31 cellular contexts compared by ENCODE assay signal in genomic region chr12:105943525-105943924, GRCh38.
"Had no signal": no experiment of that assay in that cellular context is flagged by ENCODE, and none has a peak within 500 bp of the region (broad histone marks: within the 10 kb centered on the region; RNA-seq: fewer than 3 reads in every experiment).

No MANE protein-coding gene starts in this region.

- H3K9me3 ChIP-seq: adrenal gland, body of pancreas, breast epithelium, MG63, Peyer's patch had no signal

- H3K27ac ChIP-seq: adrenal gland, body of pancreas, breast epithelium, Peyer's patch, SJSA1 had no signal

- DNase-seq: activated CD4-positive, alpha-beta T cell treated with anti-CD3 and anti-CD28 coated beads for 36 hours; activated CD4-positive, alpha-beta T cell treated with anti-CD3 and anti-CD28 coated beads, Interleukin-2, amount 10 ng/mL, durations not matched to agents 7 days and 5 days; activated CD4-positive, alpha-beta T cell treated with anti-CD3 and anti-CD28 coated beads, Interleukin-2, amount 50 U/mL, for 48 hours; activated CD8-positive, alpha-beta memory T cell treated with anti-CD3 and anti-CD28 coated beads, Interleukin-2, amount 50 U/mL, for 4 hours; activated gamma-delta T cell treated with Interleukin-2 at 50 U/mL for 16 hours; activated naive CD4-positive, alpha-beta T cell treated with anti-CD3 and anti-CD28 coated beads for 36 hours; activated T-cell treated with anti-CD3 and anti-CD28 coated beads for 4 hours; activated T-cell treated with anti-CD3 and anti-CD28 coated beads, Interleukin-2, amount 50 U/mL, for 4 hours; adrenal gland; body of pancreas; Kasumi-1; MG63; NCI-H1092; NCI-H1436 treated with DMSO at 0.1 percent for 48 hours; NCI-H1694 treated with DMSO at 0.1 percent for 48 hours; NCI-H2029; NCI-H345; NCI-H524 treated with DMSO at 0.1 percent for 48 hours; PC-3; Peyer's patch; RPMI8226; SHP77 treated with DMSO at 0.1 percent for 48 hours; SW 1271; T1000 had no signal

- H3K4me3 Mint-ChIP-seq: activated CD4-positive, alpha-beta T cell treated with anti-CD3 and anti-CD28 coated beads for 36 hours; activated CD4-positive, alpha-beta T cell treated with anti-CD3 and anti-CD28 coated beads, Interleukin-2, amount 10 ng/mL, durations not matched to agents 7 days and 5 days; activated naive CD4-positive, alpha-beta T cell treated with anti-CD3 and anti-CD28 coated beads for 36 hours; activated T-cell treated with anti-CD3 and anti-CD28 coated beads, Interleukin-2, amount 50 U/mL, for 4 hours; activated T-helper 1 cell treated with anti-CD3 and anti-CD28 coated beads, Interleukin-12 subunit alpha, Interleukin-12 subunit beta, Interleukin-2, Interleukin-4 antibody, amounts not matched to agents 30 ng/mL and 10 ng/mL and 1 ng/mL, durations not matched to agents 14 hours and 24 hours and 36 hours had no signal

- H3K4me1 Mint-ChIP-seq: activated CD4-positive, alpha-beta T cell treated with anti-CD3 and anti-CD28 coated beads for 36 hours; activated CD4-positive, alpha-beta T cell treated with anti-CD3 and anti-CD28 coated beads, Interleukin-2, amount 10 ng/mL, durations not matched to agents 7 days and 5 days had no signal

- H3K36me3 ChIP-seq: adrenal gland, breast epithelium, MG63, Peyer's patch, SJSA1 had no signal

- H3K27ac Mint-ChIP-seq: activated CD4-positive, alpha-beta T cell treated with anti-CD3 and anti-CD28 coated beads for 36 hours; activated CD4-positive, alpha-beta T cell treated with anti-CD3 and anti-CD28 coated beads, Interleukin-2, amount 10 ng/mL, durations not matched to agents 7 days and 5 days; activated naive CD4-positive, alpha-beta T cell treated with anti-CD3 and anti-CD28 coated beads for 36 hours; activated naive CD4-positive, alpha-beta T cell treated with anti-CD3 and anti-CD28 coated beads, Interleukin-2, amount 50 U/mL, for 72 hours; activated T-helper 1 cell treated with anti-CD3 and anti-CD28 coated beads, Interleukin-12 subunit alpha, Interleukin-12 subunit beta, Interleukin-2, Interleukin-4 antibody, amounts not matched to agents 30 ng/mL and 10 ng/mL and 1 ng/mL, durations not matched to agents 14 hours and 24 hours and 36 hours had no signal

- FAIRE-seq: astrocyte, TTC549 had no signal

- H3K36me3 Mint-ChIP-seq: activated naive CD4-positive, alpha-beta T cell treated with anti-CD3 and anti-CD28 coated beads, Interleukin-2, amount 50 U/mL, for 72 hours had no signal

- H3K4me1 ChIP-seq: adrenal gland, body of pancreas, breast epithelium, Peyer's patch, SJSA1 had no signal

- H3K4me3 ChIP-seq: adrenal gland, body of pancreas, breast epithelium, MG63, Peyer's patch, SJSA1 had no signal

- H3K27me3 ChIP-seq: adrenal gland, body of pancreas, breast epithelium, MG63, Peyer's patch, SJSA1 had no signal

- H3K9me3 Mint-ChIP-seq: activated CD4-positive, alpha-beta T cell treated with anti-CD3 and anti-CD28 coated beads, Interleukin-2, amount 10 ng/mL, durations not matched to agents 7 days and 5 days; activated naive CD4-positive, alpha-beta T cell treated with anti-CD3 and anti-CD28 coated beads for 36 hours; activated naive CD4-positive, alpha-beta T cell treated with anti-CD3 and anti-CD28 coated beads, Interleukin-2, amount 50 U/mL, for 72 hours; activated T-helper 1 cell treated with anti-CD3 and anti-CD28 coated beads, Interleukin-12 subunit alpha, Interleukin-12 subunit beta, Interleukin-2, Interleukin-4 antibody, amounts not matched to agents 30 ng/mL and 10 ng/mL and 1 ng/mL, durations not matched to agents 14 hours and 24 hours and 36 hours had no signal

- ATAC-seq: activated CD4-positive, alpha-beta T cell treated with anti-CD3 and anti-CD28 coated beads for 36 hours; activated CD4-positive, CD25-positive, alpha-beta regulatory T cell treated with anti-CD3 and anti-CD28 coated beads, Interleukin-2, amount 50 U/mL, for 24 hours; activated naive CD4-positive, alpha-beta T cell treated with anti-CD3 and anti-CD28 coated beads, Interleukin-2, amount 50 U/mL, for 72 hours; activated T-cell treated with anti-CD3 and anti-CD28 coated beads, Interleukin-2, amount 50 U/mL, for 4 hours; body of pancreas; PC-3 had no signal
